20 cellular contexts compared by ENCODE assay signal in the genomic region with DNA sequence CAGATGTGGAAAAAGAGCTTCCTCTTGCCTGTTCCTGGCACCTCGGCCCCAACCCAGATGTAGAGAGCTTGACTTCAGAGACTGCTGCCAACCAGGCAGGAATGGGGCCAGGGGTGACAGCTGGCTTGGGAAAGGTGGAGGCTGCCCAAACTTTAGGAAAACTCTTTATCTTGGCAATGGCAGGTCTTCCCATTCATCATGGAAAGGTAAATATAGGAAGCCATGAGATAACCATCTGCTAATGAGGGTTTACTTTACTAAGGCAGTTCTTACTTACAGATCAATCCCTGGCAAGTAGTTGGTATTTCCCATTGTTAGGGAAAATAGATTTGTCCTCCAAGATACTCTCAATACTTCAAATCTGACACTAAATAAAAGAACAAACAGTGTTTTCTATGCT.
DNase-seq lines count a peak whose midpoint lies in the region; ATAC-seq and TF ChIP-seq lines count a peak whose summit lies in the region.
"Had no signal": no experiment of that assay in that cellular context is flagged by ENCODE, and none has a peak within 500 bp of the region (broad histone marks: within the 10 kb centered on the region; RNA-seq: fewer than 3 reads in every experiment).

No MANE protein-coding gene starts in this region.

- intact Hi-C loops in left cardiac atrium (cut with DNase I): no loop called here
- intact Hi-C loops in left ventricle myocardium inferior (cut with micrococcal nuclease): no loop called here

- H3K27me3 ChIP-seq in left ventricle myocardium inferior (ENCODE audit: low read depth): no peaks in the 10 kb centered on the region
- H3K27me3 ChIP-seq: upper lobe of right lung had no signal

- H3K9me3 ChIP-seq in left ventricle myocardium inferior (replicated peaks): peaks cover 34% of the 10 kb centered on the region
- H3K9me3 ChIP-seq: upper lobe of right lung had no signal

- DNase-seq in left cardiac atrium (peak; percentile 44), left ventricle myocardium inferior (no peak), NCI-H69 (lab: John Stamatoyannopoulos, UW) (peak; percentile 12), left lobe of liver (ENCODE audit: low spot score) (peak; percentile 92), HuH-7.5 (ENCODE audit: low spot score) (no peak), AML-193 (lab: John Stamatoyannopoulos, UW) (no peak)
- DNase-seq: activated B cell treated with CpG ODN at 0.5 μM for 24 hours; activated CD8-positive, alpha-beta T cell treated with anti-CD3 and anti-CD28 coated beads for 36 hours; activated T-cell treated with anti-CD3 and anti-CD28 coated beads, Interleukin-2, amount 50 U/mL, for 24 hours; DMS79; natural killer cell; stimulated activated CD4-positive, alpha-beta T cell treated with anti-CD3 and anti-CD28 coated beads, Interleukin-4, amount 100 ng/mL, for 1 hour; stimulated activated naive CD8-positive, alpha-beta T cell treated with anti-CD3 and anti-CD28 coated beads, Interleukin-15, amount 100 ng/mL, for 72 hours; upper lobe of right lung had no signal

- H3K36me3 ChIP-seq in left ventricle myocardium inferior: no peaks in the 10 kb centered on the region
- H3K36me3 ChIP-seq: upper lobe of right lung had no signal

- no peak for ATAC-seq in left cardiac atrium
- peak; percentile 72 for ATAC-seq in left lobe of liver
- ATAC-seq in HG03045 (IDR thresholded peaks at IDR 0.05; ENCODE audit: unreplicated experiment): no peak
- ATAC-seq in GM18517 (IDR thresholded peaks at IDR 0.05; ENCODE audit: unreplicated experiment): no peak
- ATAC-seq: activated CD8-positive, alpha-beta T cell treated with anti-CD3 and anti-CD28 coated beads for 36 hours; HCT116; natural killer cell; Panc1; stimulated activated naive CD8-positive, alpha-beta T cell treated with anti-CD3 and anti-CD28 coated beads, Interleukin-15, amount 100 ng/mL, for 72 hours; upper lobe of right lung had no signal

- H3K27ac ChIP-seq in left ventricle myocardium inferior (replicated peaks): no peak overlapping the region
- H3K27ac ChIP-seq: HL-60, parathyroid adenoma, upper lobe of right lung had no signal

- TF ChIP-seq CTCF in left ventricle myocardium inferior (IDR thresholded peaks at IDR 0.05; ENCODE audit: borderline replicate concordance): no peak

- H3K4me3 ChIP-seq in left ventricle myocardium inferior: no peak overlapping the region
- H3K4me3 ChIP-seq: upper lobe of right lung had no signal

- H3K4me1 ChIP-seq in left ventricle myocardium inferior: peaks cover 15% of the 10 kb centered on the region
- H3K4me1 ChIP-seq: parathyroid adenoma, upper lobe of right lung had no signal

Comparison
In these comparisons a context has a peak if more than half of its experiments do, and no peak if none do; other contexts are left out.
1. DNase-seq: peak in left cardiac atrium (single experiment), NCI-H69 (single experiment) and left lobe of liver (single experiment); none in left ventricle myocardium inferior (single experiment), HuH-7.5 (single experiment) and AML-193 (0 of 2).